ENCODE assay signal across 8 cellular contexts in genomic region chr7:158829342-158830210, GRCh38. TPM values are rescaled to one million over a fixed set of nuclear protein-coding genes. Genes with fewer than 3 reads are reported as not detected.
DNase-seq lines count a peak whose midpoint lies in the region; ATAC-seq and TF ChIP-seq lines count a peak whose summit lies in the region.

A gene with protein sequence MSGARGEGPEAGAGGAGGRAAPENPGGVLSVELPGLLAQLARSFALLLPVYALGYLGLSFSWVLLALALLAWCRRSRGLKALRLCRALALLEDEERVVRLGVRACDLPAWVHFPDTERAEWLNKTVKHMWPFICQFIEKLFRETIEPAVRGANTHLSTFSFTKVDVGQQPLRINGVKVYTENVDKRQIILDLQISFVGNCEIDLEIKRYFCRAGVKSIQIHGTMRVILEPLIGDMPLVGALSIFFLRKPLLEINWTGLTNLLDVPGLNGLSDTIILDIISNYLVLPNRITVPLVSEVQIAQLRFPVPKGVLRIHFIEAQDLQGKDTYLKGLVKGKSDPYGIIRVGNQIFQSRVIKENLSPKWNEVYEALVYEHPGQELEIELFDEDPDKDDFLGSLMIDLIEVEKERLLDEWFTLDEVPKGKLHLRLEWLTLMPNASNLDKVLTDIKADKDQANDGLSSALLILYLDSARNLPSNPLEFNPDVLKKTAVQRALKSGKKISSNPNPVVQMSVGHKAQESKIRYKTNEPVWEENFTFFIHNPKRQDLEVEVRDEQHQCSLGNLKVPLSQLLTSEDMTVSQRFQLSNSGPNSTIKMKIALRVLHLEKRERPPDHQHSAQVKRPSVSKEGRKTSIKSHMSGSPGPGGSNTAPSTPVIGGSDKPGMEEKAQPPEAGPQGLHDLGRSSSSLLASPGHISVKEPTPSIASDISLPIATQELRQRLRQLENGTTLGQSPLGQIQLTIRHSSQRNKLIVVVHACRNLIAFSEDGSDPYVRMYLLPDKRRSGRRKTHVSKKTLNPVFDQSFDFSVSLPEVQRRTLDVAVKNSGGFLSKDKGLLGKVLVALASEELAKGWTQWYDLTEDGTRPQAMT (minus strand): TSS chr7:158829509. CDS start chr7:158829418, 91 bp downstream.

- peak within 1 kb of the TSS; percentile 97 for H3K27ac ChIP-seq in caudate nucleus (ENCODE audit: low read depth, low read length)

- CTCF ChIA-PET in activated B cell treated with CpG ODN at 0.5 μM for 24 hours (lab: Charles Lee) = interaction anchor here (1.1 kb wide), 1 partner anchor 147 kb away, joined by 3 read pairs; no protein-coding TSS in a partner anchor

- no peaks in the 10 kb centered on the region for H3K27me3 Mint-ChIP-seq in activated B cell treated with CpG ODN at 0.5 μM for 24 hours

- peaks cover 24% of the 10 kb centered on the region for H3K4me1 Mint-ChIP-seq in activated B cell treated with CpG ODN at 0.5 μM for 24 hours

- H3K27ac Mint-ChIP-seq in activated B cell treated with CpG ODN at 0.5 μM for 24 hours = peak within 1 kb of the TSS; percentile 92

- peaks cover 2% of the 10 kb centered on the region for H3K36me3 Mint-ChIP-seq in activated B cell treated with CpG ODN at 0.5 μM for 24 hours (ENCODE audit: low read depth)

- TF ChIP-seq CTCF in activated B cell treated with CpG ODN at 0.5 μM for 24 hours (IDR thresholded peaks at IDR 0.05) = no peak

- intact Hi-C loops in activated B cell treated with CpG ODN at 0.5 μM for 24 hours (cut with micrococcal nuclease) = loop anchor here (1.0 to 5.0 kb wide), 5 partner anchors 11 to 133 kb away; partner anchors contain the start of genes DYNC2I1 and NCAPG2

- POLR2A ChIA-PET in activated B cell treated with CpG ODN at 0.5 μM for 24 hours (lab: Charles Lee) = interaction anchor here (0.6 to 3.3 kb wide), 11 partner anchors 10 to 125 kb away, joined by 3 to 24 read pairs (median 4); partner anchors contain the start of genes DYNC2I1 and NCAPG2

- ATAC-seq in GM18907 (IDR thresholded peaks at IDR 0.05; ENCODE audit: unreplicated experiment) (peak; percentile 87), HG03159 (IDR thresholded peaks at IDR 0.05; ENCODE audit: unreplicated experiment) (peak; percentile 82), activated B cell treated with CpG ODN at 0.5 μM for 24 hours (ENCODE audit: low read depth) (peak; percentile 81)

- no peaks in the 10 kb centered on the region for H3K9me3 Mint-ChIP-seq in activated B cell treated with CpG ODN at 0.5 μM for 24 hours

- DNase-seq in AG08396 (ENCODE audit: low spot score) = peak; percentile 99
- DNase-seq in NCI-H226 = peak; percentile 96
- peak; percentile 100 for DNase-seq in activated B cell treated with CpG ODN at 0.5 μM for 24 hours
- DNase-seq in caudate nucleus (lab: John Stamatoyannopoulos, UW) = peak; percentile 46 to 99 (median 97)
- DNase-seq in islet precursor cell = peak; percentile 97
- peak; percentile 99 to 100 for DNase-seq in stimulated activated CD4-positive, alpha-beta T cell treated with anti-CD3 and anti-CD28 coated beads, Interleukin-15, amount 100 ng/mL, for 1 hour (ENCODE audit: low read depth in 1 of 2, low spot score in 1 of 2)

- H3K4me3 Mint-ChIP-seq in activated B cell treated with CpG ODN at 0.5 μM for 24 hours = peak within 1 kb of the TSS; percentile 88

RNA-seq across cellular contexts. Expression of the gene that starts here (rescaled TPM):
- 20.3 and 21.3 TPM in 2 replicates for total RNA-seq in activated B cell treated with CpG ODN at 0.5 μM for 24 hours

Comparison
In these comparisons a context has a peak if more than half of its experiments do, and no peak if none do; other contexts are left out.
1. Peak in every context shown above with its lines: DNase-seq, ATAC-seq and H3K27ac ChIP-seq.